8 cellular contexts compared by ENCODE assay signal in the genomic region with DNA sequence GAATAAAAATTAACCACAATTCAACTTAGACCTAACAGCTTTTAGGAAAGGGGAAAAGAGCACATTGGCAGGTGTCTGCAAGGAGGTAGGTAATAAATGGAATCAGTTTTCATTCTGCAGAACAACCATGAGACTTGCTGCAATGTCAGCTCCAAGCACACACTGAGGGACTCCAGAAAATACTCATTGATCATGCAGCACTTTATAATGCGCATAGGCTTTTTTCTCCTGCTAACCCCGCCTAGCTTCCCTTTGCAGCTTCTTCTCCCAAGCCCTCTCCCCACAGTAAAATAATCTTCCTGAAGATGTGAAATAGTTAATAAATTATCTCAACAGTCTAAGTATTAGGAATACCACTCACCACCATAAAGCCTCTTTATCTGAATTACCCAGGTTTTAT. TPM values are rescaled to one million over a fixed set of nuclear protein-coding genes. Genes with fewer than 3 reads are reported as not detected.
DNase-seq lines count a peak whose midpoint lies in the region; ATAC-seq, FAIRE-seq and TF ChIP-seq lines count a peak whose summit lies in the region.

No MANE protein-coding gene starts in this region.

- RAD21 ChIA-PET in GM12878 (lab: Charles Lee; ENCODE audit: unreplicated experiment) = interaction anchor here (1.1 kb wide), 1 partner anchor 23 kb away, joined by 3 read pairs; no protein-coding TSS in a partner anchor

- H3K4me3 Mint-ChIP-seq in HFFc6 = peak overlapping the region; percentile 86; the same call in 1 of the 2 replicates
- peak overlapping the region in 9 of 10 donors; percentile 35 to 81 (median 67) for H3K4me3 Mint-ChIP-seq in naive thymus-derived CD4-positive, alpha-beta T cell

- H3K36me3 Mint-ChIP-seq in HFFc6 (ENCODE audit: low read depth) = no peaks in the 10 kb centered on the region
- peaks cover 0 to 5% (median 3%) of the 10 kb centered on the region in 5 donors for H3K36me3 Mint-ChIP-seq in naive thymus-derived CD4-positive, alpha-beta T cell

- H3K4me1 Mint-ChIP-seq in HFFc6 (ENCODE audit: low read depth) = peaks cover 39% of the 10 kb centered on the region
- peaks cover 19 to 70% (median 63%) of the 10 kb centered on the region in 7 donors for H3K4me1 Mint-ChIP-seq in naive thymus-derived CD4-positive, alpha-beta T cell

- peaks cover 68% of the 10 kb centered on the region for H3K79me2 ChIP-seq in GM12878 (ENCODE audit: control insufficient read depth, insufficient read depth, low read length)

- BruUV-seq in GM12878 (replicated peaks; lab: Mats Ljungman, UMichigan) = no TSS peak

- H4K20me1 ChIP-seq in BLaER1 (peaks cover 98% of the 10 kb centered on the region), GM12878 (ENCODE audit: control insufficient read depth, insufficient read depth) (no peaks in the 10 kb centered on the region)

- no peaks in the 10 kb centered on the region for H3K9me3 Mint-ChIP-seq in HFFc6
- H3K9me3 Mint-ChIP-seq in naive thymus-derived CD4-positive, alpha-beta T cell = no peaks in the 10 kb centered on the region

- H3K9me3 ChIP-seq in BLaER1 (0 out of 2 replicates have a peak, but pooled peaks cover 4% of the 10 kb centered on the region), GM12878 (replicated peaks; ENCODE audit: control insufficient read depth, insufficient read depth, low read length) (no peaks in the 10 kb centered on the region)
- no peaks in the 10 kb centered on the region for H3K9me3 ChIP-seq in naive thymus-derived CD4-positive, alpha-beta T cell (ENCODE audit: control insufficient read depth in 2 of 3, low read length in 3 of 3)

- TF ChIP-seq EP300 in GM12878 (IDR thresholded peaks at IDR 0.05; ENCODE audit: borderline replicate concordance in 1 of 2, control insufficient read depth in 1 of 2, low read depth in 2 of 2, low read length in 2 of 2) = no peak

- no peaks in the 10 kb centered on the region for H3K27me3 ChIP-seq in BLaER1
- H3K27me3 ChIP-seq in GM12878 (replicated peaks in 1 of 2; ENCODE audit: control insufficient read depth in 2 of 2, insufficient read depth in 2 of 2, low read length in 1 of 2) = no peaks in the 10 kb centered on the region
- no peaks in the 10 kb centered on the region for H3K27me3 ChIP-seq in naive thymus-derived CD4-positive, alpha-beta T cell (ENCODE audit: control insufficient read depth in 2 of 2, insufficient read depth in 2 of 2, low read length in 2 of 2)

- H3K4me2 ChIP-seq in BLaER1 = peak overlapping the region; percentile 4; the same call in 1 of the 2 replicates
- H3K4me2 ChIP-seq in GM12878 (ENCODE audit: control insufficient read depth, insufficient read depth) = peak overlapping the region; percentile 50; the same call in 1 of the 2 replicates

- ATAC-seq in GM12878 (no peak), HG03432 (IDR thresholded peaks at IDR 0.05; ENCODE audit: unreplicated experiment) (no peak), GM19395 (IDR thresholded peaks at IDR 0.05; ENCODE audit: unreplicated experiment) (no peak), HG03175 (IDR thresholded peaks at IDR 0.05; ENCODE audit: unreplicated experiment) (no peak)
- ATAC-seq in naive thymus-derived CD4-positive, alpha-beta T cell = no peak

- H2AFZ ChIP-seq in GM12878 (ENCODE audit: control insufficient read depth, low read depth, low read length) = no peak overlapping the region

- SMC1A ChIA-PET in GM12878 (lab: Charles Lee; ENCODE audit: uncharacterized antibody, unreplicated experiment) = interaction anchor here (0.8 to 1.7 kb wide), 3 partner anchors 14 to 41 kb away, joined by 3 read pairs; no protein-coding TSS in a partner anchor

- no peak overlapping the region for H3K4me3 ChIP-seq in BLaER1
- no peak overlapping the region for H3K4me3 ChIP-seq in GM12878
- no peak overlapping the region for H3K4me3 ChIP-seq in naive thymus-derived CD4-positive, alpha-beta T cell (ENCODE audit: low read length)

- WGBS in GM12878 (ENCODE audit: insufficient coverage, insufficient replicate concordance, low lambda C conversion rate, missing lambda C conversion rate) = 100% methylated on average over 2 of the region's 2 CpGs

- H3K27ac ChIP-seq in BLaER1 (no peak overlapping the region), GM12878 (ENCODE audit: control insufficient read depth, insufficient read depth) (no peak overlapping the region)
- H3K27ac ChIP-seq in naive thymus-derived CD4-positive, alpha-beta T cell (ENCODE audit: low read depth, low read length) = peak overlapping the region; percentile 86

- TF ChIP-seq POLR2A in GM12878 (IDR thresholded peaks at IDR 0.05; ENCODE audit: low read depth, low read length) = no peak

- intact Hi-C loops in GM12878 (cut with micrococcal nuclease; ENCODE audit: unreplicated experiment) = no loop called here
- intact Hi-C loops in naive thymus-derived CD4-positive, alpha-beta T cell (cut with micrococcal nuclease) = loop anchor here in 1 of 2 donors (2.0 kb wide), 2 partner anchors 19 to 73 kb away; no protein-coding TSS in a partner anchor

- in situ Hi-C loops in GM12878 (cut with MboI) = no loop called here

- POLR2A ChIA-PET in GM12878 (lab: Charles Lee) = no interaction called here
- POLR2A ChIA-PET in naive thymus-derived CD4-positive, alpha-beta T cell (lab: Charles Lee) = interaction anchor here (0.9 to 2.8 kb wide), 2 partner anchors 35 to 152 kb away, joined by 3 to 10 read pairs; a partner anchor contains a TSS

- H3K9ac ChIP-seq in BLaER1 (no peak overlapping the region), GM12878 (ENCODE audit: control insufficient read depth, insufficient read depth, low read length) (no peak overlapping the region)

- no peak for TF ChIP-seq RAD21 in GM12878 (IDR thresholded peaks at IDR 0.05; ENCODE audit: insufficient read depth, low read depth, low read length)

- H3K4me1 ChIP-seq in BLaER1 (peaks cover 30% of the 10 kb centered on the region), GM12878 (ENCODE audit: control insufficient read depth, insufficient read depth, low read length) (peaks cover 11% of the 10 kb centered on the region)
- peaks cover 10 to 18% of the 10 kb centered on the region in 2 donors for H3K4me1 ChIP-seq in naive thymus-derived CD4-positive, alpha-beta T cell (ENCODE audit: control insufficient read depth in 2 of 2, insufficient read depth in 2 of 2, low read length in 2 of 2)

- DNase-seq in HFFc6 = no peak
- no peak for DNase-seq in GM12878 (ENCODE audit: low read depth, low spot score)
- DNase-seq in naive thymus-derived CD4-positive, alpha-beta T cell = no peak
- DNase-seq in SHP77 treated with DMSO at 0.1 percent for 48 hours (lab: John Stamatoyannopoulos, UW) = no peak

- peaks cover 28% of the 10 kb centered on the region for H3K36me3 ChIP-seq in BLaER1
- peaks cover 0 to under 1% of the 10 kb centered on the region in 2 experiments; a peak in 1 of 4 replicates for H3K36me3 ChIP-seq in GM12878 (ENCODE audit: control insufficient read depth in 2 of 2, insufficient read depth in 2 of 2, low read length in 1 of 2)
- no peaks in the 10 kb centered on the region for H3K36me3 ChIP-seq in naive thymus-derived CD4-positive, alpha-beta T cell (ENCODE audit: control insufficient read depth in 2 of 3, insufficient read depth in 3 of 3, low read length in 3 of 3)

- no peak for FAIRE-seq in GM12878 (lab: Jason Lieb, UNC)

- H3K27me3 Mint-ChIP-seq in HFFc6 (ENCODE audit: insufficient read depth) = no peaks in the 10 kb centered on the region
- H3K27me3 Mint-ChIP-seq in naive thymus-derived CD4-positive, alpha-beta T cell = no peaks in the 10 kb centered on the region

- CTCF ChIA-PET in GM12878 (lab: Yijun Ruan, JAX) = interaction anchor here (1.6 to 1.9 kb wide), 2 partner anchors 9 to 35 kb away, joined by 8 to 11 read pairs; no protein-coding TSS in a partner anchor
- CTCF ChIA-PET in naive thymus-derived CD4-positive, alpha-beta T cell (lab: Charles Lee) = interaction anchor here (0.6 kb wide), 1 partner anchor 16 kb away, joined by 4 read pairs; no protein-coding TSS in a partner anchor

- TF ChIP-seq CTCF in HFFc6 (IDR thresholded peaks at IDR 0.05) (no peak), GM12878 (IDR thresholded peaks at IDR 0.05 in 2 of 3, conservative IDR thresholded peaks at IDR 0.05 in 1 of 3; ENCODE audit: control insufficient read depth in 2 of 3, extremely low read depth in 1 of 3, insufficient read depth in 1 of 3, low read depth in 3 of 3, low read length in 3 of 3) (no peak)

- H3K27ac Mint-ChIP-seq in HFFc6 = peak overlapping the region; percentile 36
- H3K27ac Mint-ChIP-seq in naive thymus-derived CD4-positive, alpha-beta T cell = peak overlapping the region in 8 of 9 donors; percentile 2 to 86 (median 32)

TF ChIP-seq in GM12878, 131 proteins besides CTCF, POLR2A, EP300 and RAD21 (continues in another document):
- TF ChIP-seq PML (IDR thresholded peaks at IDR 0.05; ENCODE audit: low read length) = no peak

RNA-seq across cellular contexts. Expression of a gene that starts 36.9 kb away (rescaled TPM):
- 10 to 100 TPM; 51.7 to 61.0 (median 56.4) TPM for total RNA-seq in HFFc6 (2021; fragmentation: NEBNext Ultra II Directional; extraction: Animal tissue kit (Norgen Biotek cat#: 25700))
- 109 and 113 TPM in 2 replicates for total RNA-seq in GM12878 (2013; cell fraction: nucleolus; rRNA removed)
- 30.8 and 31.0 TPM in 2 replicates for total RNA-seq in GM12878 (2014; rRNA removed)
- total RNA-seq in GM12878 (2014; rRNA removed; fragmentation: Illumina TruSeq; extraction: Trizol) = 33.7 and 35.5 TPM in 2 replicates
- total RNA-seq in GM12878 (2021) = 45.1 and 46.5 TPM in 2 replicates
- 17.9 TPM for polyA plus RNA-seq in GM12878 (2011; ENCODE audit: low read depth)
- 36.3 and 43.1 TPM in 2 replicates for polyA plus RNA-seq in GM12878 (2011; rRNA removed)
- polyA plus RNA-seq in GM12878 (2011; cell fraction: cytosol; rRNA removed) = 32.5 and 35.8 TPM in 2 replicates
- 40.3 and 47.5 TPM in 2 replicates for polyA plus RNA-seq in GM12878 (2011; cell fraction: nucleus; rRNA removed)
- polyA plus RNA-seq in GM12878 (2012) = 18.0 and 24.7 TPM in 2 replicates
- 40.2 and 45.8 TPM in 2 replicates for polyA plus RNA-seq in GM12878 (2014; fragmentation: Illumina TruSeq; extraction: Trizol)
- 10 to 100 TPM; 11.7 to 18.5 TPM for polyA plus RNA-seq in GM12878 (2014; fragmentation: Nextera tagmentation; extraction: Ambion mirVana)
- polyA plus RNA-seq in GM12878 (2014; rRNA removed) = 27.6 and 35.8 TPM in 2 replicates
- 10 to 100 TPM; 30.2 to 31.5 TPM for polyA plus RNA-seq in GM12878 (2016; fragmentation: Nextera tagmentation; extraction: Ambion mirVana)
- 95.5 and 143 TPM in 2 replicates for polyA minus RNA-seq in GM12878 (2011; rRNA and poly(A)+ RNA removed)
- polyA minus RNA-seq in GM12878 (2011; cell fraction: cytosol; rRNA and poly(A)+ RNA removed) = 32.6 and 42.5 TPM in 2 replicates
- polyA minus RNA-seq in GM12878 (2011; cell fraction: nucleus; rRNA and poly(A)+ RNA removed) = 43.5 and 68.0 TPM in 2 replicates
- 10 to 100 TPM; 54.4 to 67.5 (median 59.6) TPM for total RNA-seq in naive thymus-derived CD4-positive, alpha-beta T cell
- 10 to 100 TPM; 13.1 to 18.4 TPM for polyA plus RNA-seq in naive thymus-derived CD4-positive, alpha-beta T cell
